Comparison of ENCODE assay signal across 1 cellular context in the genomic region with DNA sequence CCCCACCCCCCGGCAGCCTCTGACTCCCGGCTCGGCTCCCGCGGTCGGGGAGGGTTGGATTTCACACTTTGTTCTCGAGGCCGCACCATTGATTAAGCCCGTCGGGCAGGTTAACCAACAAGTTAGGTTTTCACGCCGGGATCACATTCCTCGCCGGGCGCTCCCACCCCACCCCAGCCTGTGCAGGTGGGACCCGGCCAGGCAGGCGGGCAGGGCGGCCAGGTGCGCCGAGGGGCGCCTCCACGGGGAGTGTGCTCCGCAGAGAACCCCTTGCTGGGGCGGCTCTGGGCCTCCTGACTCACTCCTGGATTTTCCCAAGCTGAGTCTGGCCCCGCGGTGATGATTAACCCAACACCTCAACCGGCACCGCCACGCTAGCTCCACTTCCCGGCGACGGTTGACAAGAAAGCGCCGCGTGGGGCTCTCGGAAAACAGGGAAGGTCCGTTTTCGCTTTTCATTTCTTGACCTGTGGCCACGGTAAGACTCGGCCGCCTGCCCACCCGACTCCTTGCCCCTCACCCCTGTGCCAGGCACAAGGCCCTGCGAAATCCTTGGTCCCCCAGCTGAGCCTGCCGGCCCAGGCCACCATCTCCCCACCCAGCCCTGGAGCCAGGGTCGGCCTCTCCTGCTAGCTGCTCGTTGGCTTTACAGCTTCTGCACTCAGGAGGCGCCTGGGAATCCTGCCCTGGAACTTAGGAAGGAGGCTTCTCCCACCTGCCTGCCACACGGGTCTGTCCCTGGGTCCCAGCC.
A peak's percentile ranks its signal among the peaks of the same experiment; 100 is the strongest.
TF ChIP-seq lines count a peak whose summit lies in the region.

No MANE protein-coding gene starts in this region.

TF ChIP-seq in HepG2, 621 proteins besides CTCF, POLR2A, EP300 and RAD21 (continued from another document and continues in another):
- TF ChIP-seq, protein P1, sequence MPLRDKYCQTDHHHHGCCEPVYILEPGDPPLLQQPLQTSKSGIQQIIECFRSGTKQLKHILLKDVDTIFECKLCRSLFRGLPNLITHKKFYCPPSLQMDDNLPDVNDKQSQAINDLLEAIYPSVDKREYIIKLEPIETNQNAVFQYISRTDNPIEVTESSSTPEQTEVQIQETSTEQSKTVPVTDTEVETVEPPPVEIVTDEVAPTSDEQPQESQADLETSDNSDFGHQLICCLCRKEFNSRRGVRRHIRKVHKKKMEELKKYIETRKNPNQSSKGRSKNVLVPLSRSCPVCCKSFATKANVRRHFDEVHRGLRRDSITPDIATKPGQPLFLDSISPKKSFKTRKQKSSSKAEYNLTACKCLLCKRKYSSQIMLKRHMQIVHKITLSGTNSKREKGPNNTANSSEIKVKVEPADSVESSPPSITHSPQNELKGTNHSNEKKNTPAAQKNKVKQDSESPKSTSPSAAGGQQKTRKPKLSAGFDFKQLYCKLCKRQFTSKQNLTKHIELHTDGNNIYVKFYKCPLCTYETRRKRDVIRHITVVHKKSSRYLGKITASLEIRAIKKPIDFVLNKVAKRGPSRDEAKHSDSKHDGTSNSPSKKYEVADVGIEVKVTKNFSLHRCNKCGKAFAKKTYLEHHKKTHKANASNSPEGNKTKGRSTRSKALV (CRISPR knock-in tag; IDR thresholded peaks at IDR 0.05): peak; percentile 71
- 0 out of 2 replicates have a peak, but pooled peaks have one; percentile 79 for TF ChIP-seq RNF2 (conservative IDR thresholded peaks at IDR 0.05; ENCODE audit: low read depth)
- TF ChIP-seq, protein P2, sequence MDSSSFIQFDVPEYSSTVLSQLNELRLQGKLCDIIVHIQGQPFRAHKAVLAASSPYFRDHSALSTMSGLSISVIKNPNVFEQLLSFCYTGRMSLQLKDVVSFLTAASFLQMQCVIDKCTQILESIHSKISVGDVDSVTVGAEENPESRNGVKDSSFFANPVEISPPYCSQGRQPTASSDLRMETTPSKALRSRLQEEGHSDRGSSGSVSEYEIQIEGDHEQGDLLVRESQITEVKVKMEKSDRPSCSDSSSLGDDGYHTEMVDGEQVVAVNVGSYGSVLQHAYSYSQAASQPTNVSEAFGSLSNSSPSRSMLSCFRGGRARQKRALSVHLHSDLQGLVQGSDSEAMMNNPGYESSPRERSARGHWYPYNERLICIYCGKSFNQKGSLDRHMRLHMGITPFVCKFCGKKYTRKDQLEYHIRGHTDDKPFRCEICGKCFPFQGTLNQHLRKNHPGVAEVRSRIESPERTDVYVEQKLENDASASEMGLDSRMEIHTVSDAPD (CRISPR knock-in tag; IDR thresholded peaks at IDR 0.05): peak; percentile 26; the same call in 1 of the 2 replicates
- TF ChIP-seq ASH2L (IDR thresholded peaks at IDR 0.05; ENCODE audit: insufficient read length, low read depth, low read length): peak; percentile 31
- TF ChIP-seq ZNF678 (CRISPR knock-in tag; IDR thresholded peaks at IDR 0.05): 0 out of 2 replicates have a peak, but pooled peaks have one; percentile 39
- TF ChIP-seq, protein P3, sequence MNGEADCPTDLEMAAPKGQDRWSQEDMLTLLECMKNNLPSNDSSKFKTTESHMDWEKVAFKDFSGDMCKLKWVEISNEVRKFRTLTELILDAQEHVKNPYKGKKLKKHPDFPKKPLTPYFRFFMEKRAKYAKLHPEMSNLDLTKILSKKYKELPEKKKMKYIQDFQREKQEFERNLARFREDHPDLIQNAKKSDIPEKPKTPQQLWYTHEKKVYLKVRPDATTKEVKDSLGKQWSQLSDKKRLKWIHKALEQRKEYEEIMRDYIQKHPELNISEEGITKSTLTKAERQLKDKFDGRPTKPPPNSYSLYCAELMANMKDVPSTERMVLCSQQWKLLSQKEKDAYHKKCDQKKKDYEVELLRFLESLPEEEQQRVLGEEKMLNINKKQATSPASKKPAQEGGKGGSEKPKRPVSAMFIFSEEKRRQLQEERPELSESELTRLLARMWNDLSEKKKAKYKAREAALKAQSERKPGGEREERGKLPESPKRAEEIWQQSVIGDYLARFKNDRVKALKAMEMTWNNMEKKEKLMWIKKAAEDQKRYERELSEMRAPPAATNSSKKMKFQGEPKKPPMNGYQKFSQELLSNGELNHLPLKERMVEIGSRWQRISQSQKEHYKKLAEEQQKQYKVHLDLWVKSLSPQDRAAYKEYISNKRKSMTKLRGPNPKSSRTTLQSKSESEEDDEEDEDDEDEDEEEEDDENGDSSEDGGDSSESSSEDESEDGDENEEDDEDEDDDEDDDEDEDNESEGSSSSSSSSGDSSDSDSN (CRISPR knock-in tag; IDR thresholded peaks at IDR 0.05): peak; percentile 59
- TF ChIP-seq ZNF703 (CRISPR knock-in tag; IDR thresholded peaks at IDR 0.05; ENCODE audit: borderline replicate concordance): peak; percentile 65
- peak; percentile 26 for TF ChIP-seq TEAD3 (CRISPR knock-in tag; optimal IDR thresholded peaks at IDR 0.05; ENCODE audit: borderline replicate concordance)
- TF ChIP-seq HOXA3 (CRISPR knock-in tag; IDR thresholded peaks at IDR 0.05): peak; percentile 66; the same call in 1 of the 2 replicates
- TF ChIP-seq YEATS2 (CRISPR knock-in tag; IDR thresholded peaks at IDR 0.05; ENCODE audit: borderline replicate concordance): 0 out of 2 replicates have a peak, but pooled peaks have one; percentile 25
- no peak; the same call in 1 of the 2 replicates for TF ChIP-seq YEATS4 (CRISPR knock-in tag; IDR thresholded peaks at IDR 0.05; ENCODE audit: borderline replicate concordance)
- TF ChIP-seq TGIF2 (CRISPR knock-in tag; IDR thresholded peaks at IDR 0.05): 0 out of 2 replicates have a peak, but pooled peaks have one; percentile 48
- TF ChIP-seq ZNF83 (CRISPR knock-in tag; IDR thresholded peaks at IDR 0.05; ENCODE audit: borderline replicate concordance): 0 out of 2 replicates have a peak, but pooled peaks have one; percentile 40
- TF ChIP-seq ISL2 (CRISPR knock-in tag; IDR thresholded peaks at IDR 0.05): 0 out of 2 replicates have a peak, but pooled peaks have one; percentile 16
- no peak for TF ChIP-seq FOXJ3 (CRISPR knock-in tag; IDR thresholded peaks at IDR 0.05; ENCODE audit: borderline replicate concordance)
- TF ChIP-seq AGO1 (IDR thresholded peaks at IDR 0.05; ENCODE audit: low read depth, low read length, poor library complexity, severe bottlenecking): peak; percentile 17
- TF ChIP-seq, protein P4, sequence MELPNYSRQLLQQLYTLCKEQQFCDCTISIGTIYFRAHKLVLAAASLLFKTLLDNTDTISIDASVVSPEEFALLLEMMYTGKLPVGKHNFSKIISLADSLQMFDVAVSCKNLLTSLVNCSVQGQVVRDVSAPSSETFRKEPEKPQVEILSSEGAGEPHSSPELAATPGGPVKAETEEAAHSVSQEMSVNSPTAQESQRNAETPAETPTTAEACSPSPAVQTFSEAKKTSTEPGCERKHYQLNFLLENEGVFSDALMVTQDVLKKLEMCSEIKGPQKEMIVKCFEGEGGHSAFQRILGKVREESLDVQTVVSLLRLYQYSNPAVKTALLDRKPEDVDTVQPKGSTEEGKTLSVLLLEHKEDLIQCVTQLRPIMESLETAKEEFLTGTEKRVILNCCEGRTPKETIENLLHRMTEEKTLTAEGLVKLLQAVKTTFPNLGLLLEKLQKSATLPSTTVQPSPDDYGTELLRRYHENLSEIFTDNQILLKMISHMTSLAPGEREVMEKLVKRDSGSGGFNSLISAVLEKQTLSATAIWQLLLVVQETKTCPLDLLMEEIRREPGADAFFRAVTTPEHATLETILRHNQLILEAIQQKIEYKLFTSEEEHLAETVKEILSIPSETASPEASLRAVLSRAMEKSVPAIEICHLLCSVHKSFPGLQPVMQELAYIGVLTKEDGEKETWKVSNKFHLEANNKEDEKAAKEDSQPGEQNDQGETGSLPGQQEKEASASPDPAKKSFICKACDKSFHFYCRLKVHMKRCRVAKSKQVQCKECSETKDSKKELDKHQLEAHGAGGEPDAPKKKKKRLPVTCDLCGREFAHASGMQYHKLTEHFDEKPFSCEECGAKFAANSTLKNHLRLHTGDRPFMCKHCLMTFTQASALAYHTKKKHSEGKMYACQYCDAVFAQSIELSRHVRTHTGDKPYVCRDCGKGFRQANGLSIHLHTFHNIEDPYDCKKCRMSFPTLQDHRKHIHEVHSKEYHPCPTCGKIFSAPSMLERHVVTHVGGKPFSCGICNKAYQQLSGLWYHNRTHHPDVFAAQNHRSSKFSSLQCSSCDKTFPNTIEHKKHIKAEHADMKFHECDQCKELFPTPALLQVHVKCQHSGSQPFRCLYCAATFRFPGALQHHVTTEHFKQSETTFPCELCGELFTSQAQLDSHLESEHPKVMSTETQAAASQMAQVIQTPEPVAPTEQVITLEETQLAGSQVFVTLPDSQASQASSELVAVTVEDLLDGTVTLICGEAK (IDR thresholded peaks at IDR 0.05): no peak
- TF ChIP-seq, protein P4 (CRISPR knock-in tag; IDR thresholded peaks at IDR 0.05): 0 out of 2 replicates have a peak, but pooled peaks have one; percentile 22
- no peak for TF ChIP-seq MAZ (IDR thresholded peaks at IDR 0.05; ENCODE audit: borderline replicate concordance, low read depth, low read length)
- 0 out of 2 replicates have a peak, but pooled peaks have one; percentile 6 for TF ChIP-seq MAZ (CRISPR knock-in tag; IDR thresholded peaks at IDR 0.05; ENCODE audit: low read depth)
- peak; percentile 45; the same call in 1 of the 2 replicates for TF ChIP-seq GATAD2A (CRISPR knock-in tag; IDR thresholded peaks at IDR 0.05)
- TF ChIP-seq SMAD3 (CRISPR knock-in tag; IDR thresholded peaks at IDR 0.05): 0 out of 2 replicates have a peak, but pooled peaks have one; percentile 46
- TF ChIP-seq, protein P5, sequence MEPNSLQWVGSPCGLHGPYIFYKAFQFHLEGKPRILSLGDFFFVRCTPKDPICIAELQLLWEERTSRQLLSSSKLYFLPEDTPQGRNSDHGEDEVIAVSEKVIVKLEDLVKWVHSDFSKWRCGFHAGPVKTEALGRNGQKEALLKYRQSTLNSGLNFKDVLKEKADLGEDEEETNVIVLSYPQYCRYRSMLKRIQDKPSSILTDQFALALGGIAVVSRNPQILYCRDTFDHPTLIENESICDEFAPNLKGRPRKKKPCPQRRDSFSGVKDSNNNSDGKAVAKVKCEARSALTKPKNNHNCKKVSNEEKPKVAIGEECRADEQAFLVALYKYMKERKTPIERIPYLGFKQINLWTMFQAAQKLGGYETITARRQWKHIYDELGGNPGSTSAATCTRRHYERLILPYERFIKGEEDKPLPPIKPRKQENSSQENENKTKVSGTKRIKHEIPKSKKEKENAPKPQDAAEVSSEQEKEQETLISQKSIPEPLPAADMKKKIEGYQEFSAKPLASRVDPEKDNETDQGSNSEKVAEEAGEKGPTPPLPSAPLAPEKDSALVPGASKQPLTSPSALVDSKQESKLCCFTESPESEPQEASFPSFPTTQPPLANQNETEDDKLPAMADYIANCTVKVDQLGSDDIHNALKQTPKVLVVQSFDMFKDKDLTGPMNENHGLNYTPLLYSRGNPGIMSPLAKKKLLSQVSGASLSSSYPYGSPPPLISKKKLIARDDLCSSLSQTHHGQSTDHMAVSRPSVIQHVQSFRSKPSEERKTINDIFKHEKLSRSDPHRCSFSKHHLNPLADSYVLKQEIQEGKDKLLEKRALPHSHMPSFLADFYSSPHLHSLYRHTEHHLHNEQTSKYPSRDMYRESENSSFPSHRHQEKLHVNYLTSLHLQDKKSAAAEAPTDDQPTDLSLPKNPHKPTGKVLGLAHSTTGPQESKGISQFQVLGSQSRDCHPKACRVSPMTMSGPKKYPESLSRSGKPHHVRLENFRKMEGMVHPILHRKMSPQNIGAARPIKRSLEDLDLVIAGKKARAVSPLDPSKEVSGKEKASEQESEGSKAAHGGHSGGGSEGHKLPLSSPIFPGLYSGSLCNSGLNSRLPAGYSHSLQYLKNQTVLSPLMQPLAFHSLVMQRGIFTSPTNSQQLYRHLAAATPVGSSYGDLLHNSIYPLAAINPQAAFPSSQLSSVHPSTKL (CRISPR knock-in tag; IDR thresholded peaks at IDR 0.05): peak; percentile 18
- no peak for TF ChIP-seq ZKSCAN1 (IDR thresholded peaks at IDR 0.05; ENCODE audit: low read length)
- TF ChIP-seq ZNF546 (CRISPR knock-in tag; conservative IDR thresholded peaks at IDR 0.05): peak; percentile 82
- TF ChIP-seq, protein P6, sequence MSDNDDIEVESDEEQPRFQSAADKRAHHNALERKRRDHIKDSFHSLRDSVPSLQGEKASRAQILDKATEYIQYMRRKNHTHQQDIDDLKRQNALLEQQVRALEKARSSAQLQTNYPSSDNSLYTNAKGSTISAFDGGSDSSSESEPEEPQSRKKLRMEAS (IDR thresholded peaks at IDR 0.05): peak; percentile 70
- TF ChIP-seq ZNF547 (CRISPR knock-in tag; IDR thresholded peaks at IDR 0.05): peak; percentile 68; the same call in 1 of the 2 replicates
- no peak for TF ChIP-seq NR2F6 (IDR thresholded peaks at IDR 0.05)
- 0 out of 2 replicates have a peak, but pooled peaks have one; percentile 14 for TF ChIP-seq NR2F6 (CRISPR knock-in tag; IDR thresholded peaks at IDR 0.05)
- peak; percentile 4 for TF ChIP-seq MED8 (CRISPR knock-in tag; IDR thresholded peaks at IDR 0.05; ENCODE audit: insufficient replicate concordance)
- TF ChIP-seq CHCHD3 (CRISPR knock-in tag; IDR thresholded peaks at IDR 0.05): 0 out of 2 replicates have a peak, but pooled peaks have one; percentile 43
- TF ChIP-seq, protein P7, sequence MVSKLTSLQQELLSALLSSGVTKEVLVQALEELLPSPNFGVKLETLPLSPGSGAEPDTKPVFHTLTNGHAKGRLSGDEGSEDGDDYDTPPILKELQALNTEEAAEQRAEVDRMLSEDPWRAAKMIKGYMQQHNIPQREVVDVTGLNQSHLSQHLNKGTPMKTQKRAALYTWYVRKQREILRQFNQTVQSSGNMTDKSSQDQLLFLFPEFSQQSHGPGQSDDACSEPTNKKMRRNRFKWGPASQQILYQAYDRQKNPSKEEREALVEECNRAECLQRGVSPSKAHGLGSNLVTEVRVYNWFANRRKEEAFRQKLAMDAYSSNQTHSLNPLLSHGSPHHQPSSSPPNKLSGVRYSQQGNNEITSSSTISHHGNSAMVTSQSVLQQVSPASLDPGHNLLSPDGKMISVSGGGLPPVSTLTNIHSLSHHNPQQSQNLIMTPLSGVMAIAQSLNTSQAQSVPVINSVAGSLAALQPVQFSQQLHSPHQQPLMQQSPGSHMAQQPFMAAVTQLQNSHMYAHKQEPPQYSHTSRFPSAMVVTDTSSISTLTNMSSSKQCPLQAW (CRISPR knock-in tag; IDR thresholded peaks at IDR 0.05): peak; percentile 79
- TF ChIP-seq RXRB (CRISPR knock-in tag; IDR thresholded peaks at IDR 0.05; ENCODE audit: borderline replicate concordance): peak; percentile 34
